In genomic region chrX:55716937-55717336, GRCh38 we compare ENCODE assay signal across 7 cellular contexts. TPM values are rescaled to one million over a fixed set of nuclear protein-coding genes. Genes with fewer than 3 reads are reported as not detected.
DNase-seq lines count a peak whose midpoint lies in the region; ATAC-seq and TF ChIP-seq lines count a peak whose summit lies in the region.

No MANE protein-coding gene starts in this region.

- no peaks in the 10 kb centered on the region for H4K20me1 ChIP-seq in smooth muscle cell (ENCODE audit: low read depth)

- DNase-seq in HFFc6 (no peak), fibroblast of villous mesenchyme (ENCODE audit: low read depth) (no peak), smooth muscle cell (lab: John Stamatoyannopoulos, UW; ENCODE audit: unreplicated experiment) (no peak), NCI-H2227 treated with DMSO at 0.1 percent for 48 hours (lab: John Stamatoyannopoulos, UW) (no peak)

- H3K9ac ChIP-seq in smooth muscle cell (ENCODE audit: low read depth): no peak overlapping the region

- no peaks in the 10 kb centered on the region for H3F3A ChIP-seq in smooth muscle cell (ENCODE audit: low read depth)

- H3K4me2 ChIP-seq in smooth muscle cell: peak overlapping the region; percentile 78

- ATAC-seq in HG03342 (IDR thresholded peaks at IDR 0.05; ENCODE audit: unreplicated experiment) (no peak), HG02840 (IDR thresholded peaks at IDR 0.05; ENCODE audit: low FRiP score, unreplicated experiment) (no peak)

- H3K4me1 ChIP-seq in smooth muscle cell (ENCODE audit: low read depth): no peaks in the 10 kb centered on the region

- no peaks in the 10 kb centered on the region for H3K9me3 Mint-ChIP-seq in HFFc6

- TF ChIP-seq CTCF in HFFc6 (IDR thresholded peaks at IDR 0.05): no peak
- no peak for TF ChIP-seq CTCF in WI38 (IDR thresholded peaks at IDR 0.05; ENCODE audit: low read depth, low read length)
- TF ChIP-seq CTCF in fibroblast of villous mesenchyme (IDR thresholded peaks at IDR 0.05; ENCODE audit: insufficient read depth, low read depth, low read length): no peak
- no peak for TF ChIP-seq CTCF in smooth muscle cell (IDR thresholded peaks at IDR 0.05; ENCODE audit: borderline replicate concordance, insufficient read depth, poor library complexity, severe bottlenecking)

- no peaks in the 10 kb centered on the region for H3K36me3 Mint-ChIP-seq in HFFc6 (ENCODE audit: low read depth)

- peak overlapping the region; percentile 80 for H2AFZ ChIP-seq in smooth muscle cell (ENCODE audit: low read depth)

- no peaks in the 10 kb centered on the region; the same call in 1 of the 2 replicates for H3K27me3 Mint-ChIP-seq in HFFc6 (ENCODE audit: insufficient read depth)

- H3K9me3 ChIP-seq in smooth muscle cell (replicated peaks; ENCODE audit: low read depth): no peaks in the 10 kb centered on the region

- peaks cover 7% of the 10 kb centered on the region for H3K79me2 ChIP-seq in smooth muscle cell (ENCODE audit: low read depth)

- WGBS in smooth muscle cell (ENCODE audit: low lambda C conversion rate): 56% methylated on average over 3 of the region's 3 CpGs

- no peaks in the 10 kb centered on the region for H3K27me3 ChIP-seq in smooth muscle cell (ENCODE audit: low read depth)

- peaks cover 31% of the 10 kb centered on the region for H3K4me1 Mint-ChIP-seq in HFFc6 (ENCODE audit: low read depth)

- H3K27ac Mint-ChIP-seq in HFFc6: peak overlapping the region; percentile 78

- H3K4me3 ChIP-seq in WI38 (ENCODE audit: low read depth, low read length): peak overlapping the region; percentile 17; the same call in 1 of the 2 replicates
- peak overlapping the region; percentile 39 for H3K4me3 ChIP-seq in fibroblast of villous mesenchyme (ENCODE audit: low read depth, low read length)
- peak overlapping the region; percentile 70 for H3K4me3 ChIP-seq in smooth muscle cell

- H3K4me3 Mint-ChIP-seq in HFFc6: peak overlapping the region; percentile 94

- H3K27ac ChIP-seq in smooth muscle cell (ENCODE audit: low read depth): peak overlapping the region; percentile 48

- H3K36me3 ChIP-seq in smooth muscle cell (ENCODE audit: low read depth): no peaks in the 10 kb centered on the region

RNA-seq across cellular contexts. Expression of gene RRAGB, which starts 0.6 kb away (rescaled TPM):
- total RNA-seq in HFFc6 (2021; fragmentation: NEBNext Ultra II Directional; extraction: Animal tissue kit (Norgen Biotek cat#: 25700)): 10 to 100 TPM; 10.9 to 17.2 (median 12.7) TPM
- 23.5 and 25.0 TPM in 2 replicates for total RNA-seq in fibroblast of villous mesenchyme
- 21.3 TPM in 2 replicates for total RNA-seq in smooth muscle cell
- polyA plus RNA-seq in smooth muscle cell: 15.4 and 26.0 TPM in 2 replicates

Comparison
In these comparisons a context has a peak if more than half of its experiments do, and no peak if none do; other contexts are left out.
1. H3K4me3 ChIP-seq: peak in every context shown above with its lines; median percentile 70 in smooth muscle cell; 39 in fibroblast of villous mesenchyme; 17 in WI38.